15 cellular contexts compared by ENCODE assay signal in the genomic region with DNA sequence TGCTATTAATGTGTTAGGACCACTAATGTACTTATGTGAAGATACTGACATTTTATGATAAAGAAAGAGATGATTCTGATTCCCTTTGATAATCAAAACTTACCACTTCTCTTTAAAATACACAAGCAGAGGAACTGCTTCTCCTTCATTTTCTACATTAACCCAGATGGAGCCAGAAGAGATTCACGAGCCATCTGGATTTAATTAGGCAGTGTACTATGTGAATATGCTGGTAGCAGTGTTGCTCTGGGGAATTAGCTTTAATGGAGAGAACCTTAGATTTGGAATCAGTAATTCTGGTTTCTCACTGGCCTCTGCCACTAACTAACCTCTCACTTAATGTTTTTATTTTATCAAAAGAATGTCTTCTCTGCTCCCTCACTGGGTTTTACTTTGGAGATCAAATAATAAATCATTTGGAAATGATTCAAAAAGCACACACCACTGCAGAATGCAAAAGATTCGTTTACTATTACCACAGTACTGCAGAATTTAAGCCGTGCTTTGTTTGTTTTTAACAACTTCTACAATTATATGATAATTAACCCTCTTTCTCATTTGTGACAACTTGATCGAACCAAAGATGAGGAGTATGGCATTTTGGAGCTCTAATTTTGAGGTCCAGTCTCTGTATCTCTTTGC.
DNase-seq lines count a peak whose midpoint lies in the region; ATAC-seq and TF ChIP-seq lines count a peak whose summit lies in the region.
"Had no signal": no experiment of that assay in that cellular context is flagged by ENCODE, and none has a peak within 500 bp of the region (broad histone marks: within the 10 kb centered on the region; RNA-seq: fewer than 3 reads in every experiment).

No MANE protein-coding gene starts in this region.

- ATAC-seq in mucosa of descending colon = no peak
- no peak for ATAC-seq in HG03097 (IDR thresholded peaks at IDR 0.05; ENCODE audit: low FRiP score, unreplicated experiment)
- ATAC-seq: right lobe of liver had no signal

- no peak overlapping the region for H3K9ac ChIP-seq in skeletal muscle tissue (ENCODE audit: low read depth in 1 of 3, low read length in 3 of 3)

- no peaks in the 10 kb centered on the region for H3K4me1 Mint-ChIP-seq in activated CD4-positive, alpha-beta memory T cell treated with anti-CD3 and anti-CD28 coated beads for 36 hours (ENCODE audit: low read depth)

- no peak overlapping the region for H3K4me3 Mint-ChIP-seq in activated CD4-positive, alpha-beta memory T cell treated with anti-CD3 and anti-CD28 coated beads for 36 hours
- H3K4me3 Mint-ChIP-seq: T-helper 2 cell treated with Interferon-gamma antibody and Interleukin-4, amounts not matched to agents 5 μg/mL and 100 μg/mL, for 36 hours had no signal

- H3K27ac Mint-ChIP-seq in activated CD4-positive, alpha-beta memory T cell treated with anti-CD3 and anti-CD28 coated beads for 36 hours = no peak overlapping the region
- H3K27ac Mint-ChIP-seq: T-helper 2 cell treated with Interferon-gamma antibody and Interleukin-4, amounts not matched to agents 5 μg/mL and 100 μg/mL, for 36 hours had no signal

- TF ChIP-seq CTCF in mucosa of descending colon (IDR thresholded peaks at IDR 0.05) = no peak

- peak overlapping the region; percentile 21 for H3K27ac ChIP-seq in skeletal muscle tissue (ENCODE audit: low read depth, low read length)
- H3K27ac ChIP-seq: PC-9, right lobe of liver had no signal

- no peaks in the 10 kb centered on the region for H3K27me3 ChIP-seq in skeletal muscle tissue (ENCODE audit: control insufficient read depth in 3 of 3, insufficient read depth in 3 of 3, low read length in 3 of 3)
- H3K27me3 ChIP-seq: right lobe of liver had no signal

- H3K4me1 ChIP-seq in skeletal muscle tissue (ENCODE audit: control insufficient read depth in 3 of 3, insufficient read depth in 3 of 3, low read length in 3 of 3) (peaks cover 0 to 3% (median 0%) of the 10 kb centered on the region in 3 donors), mucosa of descending colon (ENCODE audit: low read depth) (no peaks in the 10 kb centered on the region)
- H3K4me1 ChIP-seq: right lobe of liver had no signal

- H3K9me3 ChIP-seq in skeletal muscle tissue (ENCODE audit: control insufficient read depth in 3 of 3, low read length in 3 of 3) = no peaks in the 10 kb centered on the region
- H3K9me3 ChIP-seq in mucosa of descending colon = no peaks in the 10 kb centered on the region
- H3K9me3 ChIP-seq: right lobe of liver had no signal

- no peaks in the 10 kb centered on the region for H3K27me3 Mint-ChIP-seq in activated CD4-positive, alpha-beta memory T cell treated with anti-CD3 and anti-CD28 coated beads for 36 hours

- intact Hi-C loops in mucosa of descending colon (cut with DNase I, micrococcal nuclease) = no loop called here
- intact Hi-C loops in activated CD4-positive, alpha-beta memory T cell treated with anti-CD3 and anti-CD28 coated beads for 36 hours (cut with micrococcal nuclease) = no loop called here

- H3K4me3 ChIP-seq in skeletal muscle tissue (ENCODE audit: low read length in 3 of 3) (no peak overlapping the region), mucosa of descending colon (no peak overlapping the region)
- H3K4me3 ChIP-seq: PC-9, right lobe of liver had no signal

- no peaks in the 10 kb centered on the region for H3K36me3 Mint-ChIP-seq in activated CD4-positive, alpha-beta memory T cell treated with anti-CD3 and anti-CD28 coated beads for 36 hours

- POLR2A ChIA-PET in activated CD4-positive, alpha-beta memory T cell treated with anti-CD3 and anti-CD28 coated beads for 36 hours (lab: Charles Lee) = no interaction called here

- H3K36me3 ChIP-seq in skeletal muscle tissue (ENCODE audit: control insufficient read depth in 3 of 3, insufficient read depth in 3 of 3, low read length in 3 of 3) = no peaks in the 10 kb centered on the region
- H3K36me3 ChIP-seq in mucosa of descending colon (ENCODE audit: low read depth) = no peaks in the 10 kb centered on the region
- H3K36me3 ChIP-seq: right lobe of liver had no signal

- CTCF ChIA-PET in activated CD4-positive, alpha-beta memory T cell treated with anti-CD3 and anti-CD28 coated beads for 36 hours (lab: Charles Lee) = no interaction called here

- peak; percentile 16 for DNase-seq in EL
- peak; percentile 51 for DNase-seq in RPMI7951 (ENCODE audit: low read depth)
- DNase-seq in fibroblast of gingiva (ENCODE audit: low read depth) = peak; percentile 66
- DNase-seq in iPS-NIHi11 (ENCODE audit: low spot score) = no peak
- DNase-seq in mucosa of descending colon = no peak
- no peak for DNase-seq in activated CD4-positive, alpha-beta memory T cell treated with anti-CD3 and anti-CD28 coated beads for 36 hours
- DNase-seq: activated effector memory CD4-positive, alpha-beta T cell treated with anti-CD3 and anti-CD28 coated beads, Interleukin-2, amount 50 U/mL, for 16 hours; erythroblast; islet precursor cell; NCI-H2081; PC-9; right lobe of liver had no signal

- H3K9me3 Mint-ChIP-seq in activated CD4-positive, alpha-beta memory T cell treated with anti-CD3 and anti-CD28 coated beads for 36 hours = no peaks in the 10 kb centered on the region
- H3K9me3 Mint-ChIP-seq: T-helper 2 cell treated with Interferon-gamma antibody and Interleukin-4, amounts not matched to agents 5 μg/mL and 100 μg/mL, for 36 hours had no signal

Comparison
In these comparisons a context has a peak if more than half of its experiments do, and no peak if none do; other contexts are left out.
1. DNase-seq: peak in EL (single experiment), RPMI7951 (single experiment) and fibroblast of gingiva (single experiment); none in iPS-NIHi11 (single experiment), mucosa of descending colon (0 of 3) and activated CD4-positive, alpha-beta memory T cell treated with anti-CD3 and anti-CD28 coated beads for 36 hours (single experiment).